ENCODE assay signal across 13 cellular contexts in the genomic region with DNA sequence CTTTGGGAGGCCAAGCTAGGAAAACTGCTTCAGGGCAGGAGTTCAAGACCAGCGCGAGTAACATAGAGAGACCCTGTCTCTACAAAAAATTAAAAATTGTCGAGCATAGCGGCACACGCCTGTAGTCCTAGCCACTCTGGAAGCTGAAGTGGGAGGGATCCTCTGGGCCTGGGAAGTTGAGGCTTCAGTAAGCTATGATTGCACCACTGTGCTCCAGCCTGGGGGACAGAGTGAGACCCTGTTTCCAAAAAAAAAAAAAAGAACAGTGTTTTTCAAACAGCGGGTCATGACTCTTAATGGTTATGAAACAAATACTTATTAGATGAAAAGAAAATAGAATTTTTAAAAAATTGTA. TPM values are rescaled to one million over a fixed set of nuclear protein-coding genes. Genes with fewer than 3 reads are reported as not detected.
DNase-seq lines count a peak whose midpoint lies in the region; ATAC-seq and TF ChIP-seq lines count a peak whose summit lies in the region.
"Had no signal": no experiment of that assay in that cellular context is flagged by ENCODE, and none has a peak within 500 bp of the region (broad histone marks: within the 10 kb centered on the region; RNA-seq: fewer than 3 reads in every experiment).

No MANE protein-coding gene starts in this region.

- H3K4me1 ChIP-seq in gastroesophageal sphincter (peaks cover 0 to 61% (median 15%) of the 10 kb centered on the region in 3 donors), SJCRH30 (peaks cover 14% of the 10 kb centered on the region)

- TF ChIP-seq POLR2A in gastroesophageal sphincter (IDR thresholded peaks at IDR 0.05), result no peak

- peaks cover 47% of the 10 kb centered on the region for H3K4me1 Mint-ChIP-seq in activated CD8-positive, alpha-beta memory T cell treated with anti-CD3 and anti-CD28 coated beads, Interleukin-2, amount 10 ng/mL, durations not matched to agents 7 days and 5 days
- H3K4me1 Mint-ChIP-seq in stimulated activated memory B cell treated with anti-CD40 and anti-IgM and Interleukin-4, amounts not matched to agents 10 μg/mL and 1 μg/mL and 100 μg/mL, for 72 hours, result peaks cover 27% of the 10 kb centered on the region

- peaks cover 4% of the 10 kb centered on the region for H3K36me3 Mint-ChIP-seq in activated CD8-positive, alpha-beta memory T cell treated with anti-CD3 and anti-CD28 coated beads, Interleukin-2, amount 10 ng/mL, durations not matched to agents 7 days and 5 days
- H3K36me3 Mint-ChIP-seq in stimulated activated memory B cell treated with anti-CD40 and anti-IgM and Interleukin-4, amounts not matched to agents 10 μg/mL and 1 μg/mL and 100 μg/mL, for 72 hours, result peaks cover 20% of the 10 kb centered on the region

- H3K9me3 Mint-ChIP-seq in activated CD8-positive, alpha-beta memory T cell treated with anti-CD3 and anti-CD28 coated beads, Interleukin-2, amount 10 ng/mL, durations not matched to agents 7 days and 5 days (ENCODE audit: low read depth), result no peaks in the 10 kb centered on the region
- no peaks in the 10 kb centered on the region for H3K9me3 Mint-ChIP-seq in stimulated activated memory B cell treated with anti-CD40 and anti-IgM and Interleukin-4, amounts not matched to agents 10 μg/mL and 1 μg/mL and 100 μg/mL, for 72 hours

- H3K4me3 ChIP-seq in WERI-Rb-1 (ENCODE audit: low read depth, low read length) (peak overlapping the region; percentile 66), gastroesophageal sphincter (no peak overlapping the region), SJCRH30 (no peak overlapping the region)
- H3K4me3 ChIP-seq: colonic mucosa, esophagus muscularis mucosa, heart left ventricle had no signal

- 78 to 92% methylated on average over 4 to 6 of the region's 6 CpGs for whole genome bisulfite sequencing in gastroesophageal sphincter (ENCODE audit: low coverage in 1 of 2), 2 donors

- CTCF ChIA-PET in activated CD8-positive, alpha-beta memory T cell treated with anti-CD3 and anti-CD28 coated beads, Interleukin-2, amount 10 ng/mL, durations not matched to agents 7 days and 5 days (lab: Charles Lee), result interaction anchor here (0.9 to 2.0 kb wide), 11 partner anchors 9 to 402 kb away, joined by 3 to 8 read pairs (median 4); no protein-coding TSS in a partner anchor

- no peaks in the 10 kb centered on the region for H3K9me3 ChIP-seq in WERI-Rb-1 (ENCODE audit: severe bottlenecking)
- H3K9me3 ChIP-seq in gastroesophageal sphincter, result no peaks in the 10 kb centered on the region
- H3K9me3 ChIP-seq in SJCRH30 (replicated peaks), result no peaks in the 10 kb centered on the region
- H3K9me3 ChIP-seq: colonic mucosa, esophagus muscularis mucosa, heart left ventricle had no signal

- no peaks in the 10 kb centered on the region for H3K27me3 Mint-ChIP-seq in activated CD8-positive, alpha-beta memory T cell treated with anti-CD3 and anti-CD28 coated beads, Interleukin-2, amount 10 ng/mL, durations not matched to agents 7 days and 5 days
- no peaks in the 10 kb centered on the region for H3K27me3 Mint-ChIP-seq in stimulated activated memory B cell treated with anti-CD40 and anti-IgM and Interleukin-4, amounts not matched to agents 10 μg/mL and 1 μg/mL and 100 μg/mL, for 72 hours

- peak overlapping the region; percentile 89 for H3K27ac ChIP-seq in WERI-Rb-1
- H3K27ac ChIP-seq in gastroesophageal sphincter, result peak overlapping the region in 3 of 4 donors; percentile 43 to 97 (median 92)
- no peak overlapping the region for H3K27ac ChIP-seq in SJCRH30
- H3K27ac ChIP-seq: colonic mucosa had no signal

- no peak for DNase-seq in activated CD8-positive, alpha-beta memory T cell treated with anti-CD3 and anti-CD28 coated beads, Interleukin-2, amount 10 ng/mL, durations not matched to agents 7 days and 5 days
- DNase-seq in activated CD8-positive, alpha-beta memory T cell treated with anti-CD3 and anti-CD28 coated beads for 24 hours, result no peak
- DNase-seq in WERI-Rb-1, result peak; percentile 53
- DNase-seq in SJCRH30, result no peak
- DNase-seq in AG08396 (ENCODE audit: low spot score), result no peak
- DNase-seq: amygdala, colonic mucosa, NCI-H446 treated with DMSO at 0.1 percent for 48 hours had no signal

- peaks cover 9% of the 10 kb centered on the region; the same call in 1 of the 2 replicates for H3K36me3 ChIP-seq in WERI-Rb-1
- H3K36me3 ChIP-seq in gastroesophageal sphincter, result peaks cover 0 to 5% of the 10 kb centered on the region in 2 donors
- H3K36me3 ChIP-seq in SJCRH30, result no peaks in the 10 kb centered on the region
- H3K36me3 ChIP-seq: colonic mucosa, esophagus muscularis mucosa, heart left ventricle had no signal

- H3K4me3 Mint-ChIP-seq in activated CD8-positive, alpha-beta memory T cell treated with anti-CD3 and anti-CD28 coated beads, Interleukin-2, amount 10 ng/mL, durations not matched to agents 7 days and 5 days, result no peak overlapping the region
- no peak overlapping the region for H3K4me3 Mint-ChIP-seq in stimulated activated memory B cell treated with anti-CD40 and anti-IgM and Interleukin-4, amounts not matched to agents 10 μg/mL and 1 μg/mL and 100 μg/mL, for 72 hours

- TF ChIP-seq CTCF in WERI-Rb-1 (IDR thresholded peaks at IDR 0.05; ENCODE audit: low read depth, low read length) (no peak), gastroesophageal sphincter (IDR thresholded peaks at IDR 0.05) (no peak)

- no peak for ATAC-seq in activated CD8-positive, alpha-beta memory T cell treated with anti-CD3 and anti-CD28 coated beads, Interleukin-2, amount 10 ng/mL, durations not matched to agents 7 days and 5 days
- ATAC-seq in gastroesophageal sphincter (no peak), HG03521 (IDR thresholded peaks at IDR 0.05; ENCODE audit: unreplicated experiment) (no peak)
- no peak for ATAC-seq in stimulated activated memory B cell treated with anti-CD40 and anti-IgM and Interleukin-4, amounts not matched to agents 10 μg/mL and 1 μg/mL and 100 μg/mL, for 72 hours
- ATAC-seq: heart left ventricle had no signal

- H3K27ac Mint-ChIP-seq in activated CD8-positive, alpha-beta memory T cell treated with anti-CD3 and anti-CD28 coated beads, Interleukin-2, amount 10 ng/mL, durations not matched to agents 7 days and 5 days, result peak overlapping the region; percentile 48
- H3K27ac Mint-ChIP-seq in stimulated activated memory B cell treated with anti-CD40 and anti-IgM and Interleukin-4, amounts not matched to agents 10 μg/mL and 1 μg/mL and 100 μg/mL, for 72 hours, result peak overlapping the region; percentile 89

- no peaks in the 10 kb centered on the region for H3K27me3 ChIP-seq in WERI-Rb-1 (ENCODE audit: insufficient read depth, low read depth, severe bottlenecking)
- H3K27me3 ChIP-seq in gastroesophageal sphincter, result no peaks in the 10 kb centered on the region
- no peaks in the 10 kb centered on the region for H3K27me3 ChIP-seq in SJCRH30
- H3K27me3 ChIP-seq: colonic mucosa, esophagus muscularis mucosa, heart left ventricle had no signal

- no peak for TF ChIP-seq EP300 in gastroesophageal sphincter (IDR thresholded peaks at IDR 0.05)

RNA-seq across cellular contexts. Expression of gene CYTH1, which starts 2.3 kb away (rescaled TPM):
- 100 to 1,000 TPM; 151 to 156 TPM for total RNA-seq in activated CD8-positive, alpha-beta memory T cell treated with anti-CD3 and anti-CD28 coated beads, Interleukin-2, amount 10 ng/mL, durations not matched to agents 7 days and 5 days
- total RNA-seq in gastroesophageal sphincter, result 10 to 100 TPM; 26.9 to 38.0 (median 31.0) TPM
- total RNA-seq in SJCRH30 (2014; rRNA removed; shearing (Covaris generic)), result 29.1 and 34.0 TPM in 2 replicates

RNA-seq across cellular contexts. Expression of gene USP36, which starts 56.2 kb away (rescaled TPM):
- total RNA-seq in activated CD8-positive, alpha-beta memory T cell treated with anti-CD3 and anti-CD28 coated beads, Interleukin-2, amount 10 ng/mL, durations not matched to agents 7 days and 5 days, result 10 to 100 TPM; 84.5 to 94.3 TPM
- 10 to 100 TPM; 26.6 to 44.0 (median 34.6) TPM for total RNA-seq in gastroesophageal sphincter
- total RNA-seq in SJCRH30 (2014; rRNA removed; shearing (Covaris generic)), result 42.8 and 48.2 TPM in 2 replicates
